In the genomic region with DNA sequence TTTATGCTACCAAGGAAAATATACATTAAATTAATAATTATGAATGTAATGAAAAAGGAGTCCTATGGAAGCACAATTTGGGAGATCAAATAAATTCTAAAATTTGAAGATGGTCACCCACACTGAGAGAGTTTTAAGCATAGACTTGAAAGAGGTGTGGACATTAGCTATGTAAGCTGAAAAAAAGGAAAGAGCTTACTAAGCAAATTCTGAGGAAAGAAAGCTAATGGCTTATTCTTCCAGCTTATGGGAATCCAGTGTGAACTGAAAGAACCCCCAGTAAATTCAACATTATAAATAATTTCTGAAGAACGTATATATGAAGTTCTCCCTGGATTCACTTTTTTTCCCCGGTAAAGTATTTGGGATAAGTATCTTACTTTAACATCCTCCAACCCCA, we compare ENCODE assay signal across 28 cellular contexts.
"Had no signal": no experiment of that assay in that cellular context is flagged by ENCODE, and none has a peak within 500 bp of the region (broad histone marks: within the 10 kb centered on the region; RNA-seq: fewer than 3 reads in every experiment).

No MANE protein-coding gene starts in this region.

- H3K4me1 ChIP-seq: colonic mucosa, esophagus squamous epithelium, gastrocnemius medialis, left lung, lower lobe of right lung had no signal

- H3K36me3 Mint-ChIP-seq: mesothelial cell of epicardium, naive B cell had no signal

- H3K27me3 Mint-ChIP-seq: dendritic cell treated with granulocyte-macrophage colony-stimulating factor and Interleukin-4, amounts not matched to agents 40 ng/mL and 50 ng/mL, for 4 days; effector memory CD8-positive, alpha-beta T cell had no signal

- H3K4me3 ChIP-seq: colonic mucosa, esophagus squamous epithelium, gastrocnemius medialis, heart right ventricle, left lung, lower lobe of right lung, mucosa of descending colon had no signal

- H3K4me1 Mint-ChIP-seq: naive B cell had no signal

- H3K4me3 Mint-ChIP-seq: dendritic cell treated with granulocyte-macrophage colony-stimulating factor and Interleukin-4, amounts not matched to agents 40 ng/mL and 50 ng/mL, for 4 days; effector memory CD8-positive, alpha-beta T cell; endodermal cell; mesothelial cell of epicardium; naive B cell had no signal

- H3K36me3 ChIP-seq: colonic mucosa, esophagus squamous epithelium, gastrocnemius medialis, heart right ventricle, left lung, lower lobe of right lung had no signal

- DNase-seq: colonic mucosa; cortex of kidney; effector CD8-positive, alpha-beta T cell; effector memory CD8-positive, alpha-beta T cell; endodermal cell; erythroblast; esophagus squamous epithelium; foreskin fibroblast; foreskin melanocyte; gastrocnemius medialis; glutamatergic neuron; head of caudate nucleus; heart right ventricle; hippocampal formation; left cardiac atrium; left lung; left ventricle myocardium superior; lower lobe of right lung; mesenchymal stem cell; mucosa of descending colon; naive B cell had no signal

- H3K27me3 ChIP-seq: colonic mucosa, esophagus squamous epithelium, gastrocnemius medialis, heart right ventricle, left lung had no signal

- H3K9me3 Mint-ChIP-seq: dendritic cell treated with granulocyte-macrophage colony-stimulating factor and Interleukin-4, amounts not matched to agents 40 ng/mL and 50 ng/mL, for 4 days; endodermal cell; mesothelial cell of epicardium had no signal

- FAIRE-seq: endometrium, islet of Langerhans, keratinocyte had no signal

- H3K9me3 ChIP-seq: colonic mucosa, esophagus squamous epithelium, gastrocnemius medialis, heart right ventricle, left lung, lower lobe of right lung, mucosa of descending colon had no signal

- H3K27ac ChIP-seq: colonic mucosa, epithelial cell of prostate, esophagus squamous epithelium, gastrocnemius medialis, heart right ventricle, left lung, lower lobe of right lung had no signal

- ATAC-seq: effector memory CD8-positive, alpha-beta T cell; esophagus mucosa; gastrocnemius medialis; heart right ventricle; left cardiac atrium; left lung; left ventricle myocardium superior; lower lobe of right lung; mucosa of descending colon had no signal
